Comparison of ENCODE assay signal across 1 cellular context in genomic region chr9:4679268-4680177, GRCh38.
A peak's percentile ranks its signal among the peaks of the same experiment; 100 is the strongest.
TF ChIP-seq lines count a peak whose summit lies in the region.

TSS of gene CDC37L1 (plus strand) at chr9:4679569. CDS start at chr9:4679768, 199 bp downstream.

TF ChIP-seq in HepG2, 621 proteins besides CTCF, POLR2A, EP300 and RAD21 (continued from another document and continues in another):
- TF ChIP-seq, protein P1, sequence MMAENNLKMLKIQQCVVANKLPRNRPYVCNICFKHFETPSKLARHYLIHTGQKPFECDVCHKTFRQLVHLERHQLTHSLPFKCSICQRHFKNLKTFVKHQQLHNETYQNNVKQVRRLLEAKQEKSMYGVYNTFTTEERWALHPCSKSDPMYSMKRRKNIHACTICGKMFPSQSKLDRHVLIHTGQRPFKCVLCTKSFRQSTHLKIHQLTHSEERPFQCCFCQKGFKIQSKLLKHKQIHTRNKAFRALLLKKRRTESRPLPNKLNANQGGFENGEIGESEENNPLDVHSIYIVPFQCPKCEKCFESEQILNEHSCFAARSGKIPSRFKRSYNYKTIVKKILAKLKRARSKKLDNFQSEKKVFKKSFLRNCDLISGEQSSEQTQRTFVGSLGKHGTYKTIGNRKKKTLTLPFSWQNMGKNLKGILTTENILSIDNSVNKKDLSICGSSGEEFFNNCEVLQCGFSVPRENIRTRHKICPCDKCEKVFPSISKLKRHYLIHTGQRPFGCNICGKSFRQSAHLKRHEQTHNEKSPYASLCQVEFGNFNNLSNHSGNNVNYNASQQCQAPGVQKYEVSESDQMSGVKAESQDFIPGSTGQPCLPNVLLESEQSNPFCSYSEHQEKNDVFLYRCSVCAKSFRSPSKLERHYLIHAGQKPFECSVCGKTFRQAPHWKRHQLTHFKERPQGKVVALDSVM (CRISPR knock-in tag; IDR thresholded peaks at IDR 0.05) = peak; percentile 86
- TF ChIP-seq GTF3A (CRISPR knock-in tag; conservative IDR thresholded peaks at IDR 0.05) = no peak
- TF ChIP-seq CBFB (CRISPR knock-in tag; IDR thresholded peaks at IDR 0.05) = peak; percentile 61
- TF ChIP-seq MED8 (CRISPR knock-in tag; IDR thresholded peaks at IDR 0.05; ENCODE audit: insufficient replicate concordance) = peak; percentile 43
- no peak for TF ChIP-seq ZNF484 (CRISPR knock-in tag; IDR thresholded peaks at IDR 0.05; ENCODE audit: borderline replicate concordance, low read depth)
- TF ChIP-seq RBFOX2 (IDR thresholded peaks at IDR 0.05; ENCODE audit: low read depth, low read length) = peak; percentile 95
- TF ChIP-seq RBM22 (optimal IDR thresholded peaks at IDR 0.05; ENCODE audit: low read length) = no peak
- TF ChIP-seq ZNF136 (CRISPR knock-in tag; IDR thresholded peaks at IDR 0.05; ENCODE audit: low read depth) = peak; percentile 52; the same call in 1 of the 2 replicates
- TF ChIP-seq ZNF513 (CRISPR knock-in tag; conservative IDR thresholded peaks at IDR 0.05) = no peak; the same call in 1 of the 2 replicates
- TF ChIP-seq ZNF552 (CRISPR knock-in tag; IDR thresholded peaks at IDR 0.05; ENCODE audit: borderline replicate concordance) = peak; percentile 95
- no peak for TF ChIP-seq NR3C1 (CRISPR knock-in tag; IDR thresholded peaks at IDR 0.05)
- TF ChIP-seq MAX (IDR thresholded peaks at IDR 0.05) = peak; percentile 77
- TF ChIP-seq ZNF205 (CRISPR knock-in tag; IDR thresholded peaks at IDR 0.05) = peak; percentile 58
- TF ChIP-seq ZNF616 (CRISPR knock-in tag; IDR thresholded peaks at IDR 0.05; ENCODE audit: low read depth) = peak; percentile 78; the same call in 1 of the 2 replicates
- TF ChIP-seq, protein P2, sequence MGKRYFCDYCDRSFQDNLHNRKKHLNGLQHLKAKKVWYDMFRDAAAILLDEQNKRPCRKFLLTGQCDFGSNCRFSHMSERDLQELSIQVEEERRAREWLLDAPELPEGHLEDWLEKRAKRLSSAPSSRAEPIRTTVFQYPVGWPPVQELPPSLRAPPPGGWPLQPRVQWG (CRISPR knock-in tag; IDR thresholded peaks at IDR 0.05; ENCODE audit: borderline replicate concordance, low read depth) = no peak
- peak; percentile 63; the same call in 1 of the 2 replicates for TF ChIP-seq ZNF782 (CRISPR knock-in tag; IDR thresholded peaks at IDR 0.05; ENCODE audit: borderline replicate concordance)
- TF ChIP-seq, protein P3, sequence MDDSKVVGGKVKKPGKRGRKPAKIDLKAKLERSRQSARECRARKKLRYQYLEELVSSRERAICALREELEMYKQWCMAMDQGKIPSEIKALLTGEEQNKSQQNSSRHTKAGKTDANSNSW (CRISPR knock-in tag; IDR thresholded peaks at IDR 0.05; ENCODE audit: borderline replicate concordance) = peak; percentile 42; the same call in 1 of the 2 replicates
- TF ChIP-seq WIZ (CRISPR knock-in tag; IDR thresholded peaks at IDR 0.05) = no peak
- TF ChIP-seq MXD3 (CRISPR knock-in tag; IDR thresholded peaks at IDR 0.05) = peak; percentile 94; the same call in 1 of the 2 replicates
- TF ChIP-seq NKX3-1 (CRISPR knock-in tag; IDR thresholded peaks at IDR 0.05) = peak; percentile 89
- TF ChIP-seq ZC3H4 (CRISPR knock-in tag; IDR thresholded peaks at IDR 0.05; ENCODE audit: borderline replicate concordance) = no peak
- TF ChIP-seq ZBTB49 (CRISPR knock-in tag; IDR thresholded peaks at IDR 0.05; ENCODE audit: borderline replicate concordance) = no peak
- TF ChIP-seq, protein P4, sequence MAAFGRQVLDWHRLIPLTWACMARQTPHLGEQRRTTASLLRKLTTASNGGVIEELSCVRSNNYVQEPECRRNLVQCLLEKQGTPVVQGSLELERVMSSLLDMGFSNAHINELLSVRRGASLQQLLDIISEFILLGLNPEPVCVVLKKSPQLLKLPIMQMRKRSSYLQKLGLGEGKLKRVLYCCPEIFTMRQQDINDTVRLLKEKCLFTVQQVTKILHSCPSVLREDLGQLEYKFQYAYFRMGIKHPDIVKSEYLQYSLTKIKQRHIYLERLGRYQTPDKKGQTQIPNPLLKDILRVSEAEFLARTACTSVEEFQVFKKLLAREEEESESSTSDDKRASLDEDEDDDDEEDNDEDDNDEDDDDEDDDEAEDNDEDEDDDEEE (CRISPR knock-in tag; IDR thresholded peaks at IDR 0.05) = peak; percentile 69
- no peak for TF ChIP-seq FOXO4 (CRISPR knock-in tag; conservative IDR thresholded peaks at IDR 0.05)
- TF ChIP-seq HOMEZ (CRISPR knock-in tag; IDR thresholded peaks at IDR 0.05; ENCODE audit: low read depth) = peak; percentile 71
- TF ChIP-seq ZNF883 (CRISPR knock-in tag; IDR thresholded peaks at IDR 0.05; ENCODE audit: not compliant biosample characterization) = peak; percentile 95
- TF ChIP-seq BCL6 (CRISPR knock-in tag; IDR thresholded peaks at IDR 0.05) = peak; percentile 48
- no peak for TF ChIP-seq ZNF280B (CRISPR knock-in tag; IDR thresholded peaks at IDR 0.05; ENCODE audit: borderline replicate concordance)
- TF ChIP-seq ZNF652 (CRISPR knock-in tag; IDR thresholded peaks at IDR 0.05; ENCODE audit: borderline replicate concordance, low read depth) = no peak
- TF ChIP-seq, protein P5, sequence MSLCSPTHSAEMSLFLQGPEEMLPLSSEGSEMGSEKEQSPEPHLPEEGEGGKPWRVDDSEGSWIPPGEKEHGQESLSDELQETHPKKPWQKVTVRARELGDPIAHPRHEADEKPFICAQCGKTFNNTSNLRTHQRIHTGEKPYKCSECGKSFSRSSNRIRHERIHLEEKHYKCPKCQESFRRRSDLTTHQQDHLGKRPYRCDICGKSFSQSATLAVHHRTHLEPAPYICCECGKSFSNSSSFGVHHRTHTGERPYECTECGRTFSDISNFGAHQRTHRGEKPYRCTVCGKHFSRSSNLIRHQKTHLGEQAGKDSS (CRISPR knock-in tag; IDR thresholded peaks at IDR 0.05; ENCODE audit: borderline replicate concordance, low read depth) = peak; percentile 69; the same call in 1 of the 2 replicates
- peak; percentile 88 for TF ChIP-seq ZMYM4 (CRISPR knock-in tag; IDR thresholded peaks at IDR 0.05)
- no peak for TF ChIP-seq ZFP41 (CRISPR knock-in tag; IDR thresholded peaks at IDR 0.05; ENCODE audit: borderline replicate concordance)
- peak; percentile 72 for TF ChIP-seq AGO1 (IDR thresholded peaks at IDR 0.05; ENCODE audit: low read depth, low read length, poor library complexity, severe bottlenecking)
- TF ChIP-seq ZNF879 (CRISPR knock-in tag; IDR thresholded peaks at IDR 0.05) = peak; percentile 83; the same call in 1 of the 2 replicates
- TF ChIP-seq AKAP8 (CRISPR knock-in tag; IDR thresholded peaks at IDR 0.05) = peak; percentile 58; the same call in 1 of the 2 replicates
- TF ChIP-seq GATAD2A (CRISPR knock-in tag; IDR thresholded peaks at IDR 0.05) = 0 out of 2 replicates have a peak, but pooled peaks have one; percentile 29
- TF ChIP-seq KMT2A (CRISPR knock-in tag; IDR thresholded peaks at IDR 0.05) = peak; percentile 88
- TF ChIP-seq TFDP1 (CRISPR knock-in tag; IDR thresholded peaks at IDR 0.05; ENCODE audit: borderline replicate concordance) = peak; percentile 64; the same call in 1 of the 2 replicates
- TF ChIP-seq HMGA1 (CRISPR knock-in tag; conservative IDR thresholded peaks at IDR 0.05) = no peak
- TF ChIP-seq CHD4 (IDR thresholded peaks at IDR 0.05; ENCODE audit: borderline replicate concordance, low read length) = no peak
- no peak for TF ChIP-seq MAFG (CRISPR knock-in tag; IDR thresholded peaks at IDR 0.05)
- TF ChIP-seq, protein P6, sequence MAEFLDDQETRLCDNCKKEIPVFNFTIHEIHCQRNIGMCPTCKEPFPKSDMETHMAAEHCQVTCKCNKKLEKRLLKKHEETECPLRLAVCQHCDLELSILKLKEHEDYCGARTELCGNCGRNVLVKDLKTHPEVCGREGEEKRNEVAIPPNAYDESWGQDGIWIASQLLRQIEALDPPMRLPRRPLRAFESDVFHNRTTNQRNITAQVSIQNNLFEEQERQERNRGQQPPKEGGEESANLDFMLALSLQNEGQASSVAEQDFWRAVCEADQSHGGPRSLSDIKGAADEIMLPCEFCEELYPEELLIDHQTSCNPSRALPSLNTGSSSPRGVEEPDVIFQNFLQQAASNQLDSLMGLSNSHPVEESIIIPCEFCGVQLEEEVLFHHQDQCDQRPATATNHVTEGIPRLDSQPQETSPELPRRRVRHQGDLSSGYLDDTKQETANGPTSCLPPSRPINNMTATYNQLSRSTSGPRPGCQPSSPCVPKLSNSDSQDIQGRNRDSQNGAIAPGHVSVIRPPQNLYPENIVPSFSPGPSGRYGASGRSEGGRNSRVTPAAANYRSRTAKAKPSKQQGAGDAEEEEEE (CRISPR knock-in tag; IDR thresholded peaks at IDR 0.05; ENCODE audit: borderline replicate concordance) = no peak
- TF ChIP-seq FOSL2 (CRISPR knock-in tag; IDR thresholded peaks at IDR 0.05) = peak; percentile 43; the same call in 1 of the 2 replicates
- no peak for TF ChIP-seq MTF2 (CRISPR knock-in tag; IDR thresholded peaks at IDR 0.05; ENCODE audit: borderline replicate concordance)
- TF ChIP-seq ZSCAN9 (CRISPR knock-in tag; IDR thresholded peaks at IDR 0.05; ENCODE audit: borderline replicate concordance) = peak; percentile 77
